In the genomic region with DNA sequence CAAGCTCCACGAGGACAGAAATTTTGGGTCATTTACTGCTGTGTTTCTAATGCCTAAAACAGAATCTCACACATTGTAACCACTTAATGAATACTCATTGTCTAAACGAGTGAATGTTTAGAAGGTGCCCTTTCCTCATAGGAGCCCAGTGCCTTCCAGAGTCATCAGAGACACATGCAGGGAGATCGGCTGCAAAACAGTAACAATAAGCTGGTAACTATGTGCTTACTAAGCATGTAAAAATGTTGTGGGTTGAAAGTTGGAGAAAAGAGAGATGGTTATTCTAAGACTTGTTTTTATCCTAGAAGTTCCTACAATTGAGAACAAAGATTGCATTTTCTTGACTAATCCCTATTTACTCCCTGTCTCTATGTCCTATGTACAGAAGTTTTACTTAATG, we compare ENCODE assay signal across 12 cellular contexts. TPM values are rescaled to one million over a fixed set of nuclear protein-coding genes. Genes with fewer than 3 reads are reported as not detected.
DNase-seq lines count a peak whose midpoint lies in the region; ATAC-seq and TF ChIP-seq lines count a peak whose summit lies in the region.
"Had no signal": no experiment of that assay in that cellular context is flagged by ENCODE, and none has a peak within 500 bp of the region (broad histone marks: within the 10 kb centered on the region; RNA-seq: fewer than 3 reads in every experiment).

No MANE protein-coding gene starts in this region.

- H3K9ac ChIP-seq in neural progenitor cell: no peak overlapping the region

- in situ Hi-C loops in brain microvascular endothelial cell (cut with HindIII; ENCODE audit: low pct_ligation_motif_present, low sequenced_read_pairs): no loop called here

- peaks cover 98% of the 10 kb centered on the region for H3K4me1 ChIP-seq in CD4-positive, alpha-beta memory T cell (ENCODE audit: insufficient read depth, low read length)
- H3K4me1 ChIP-seq in naive thymus-derived CD4-positive, alpha-beta T cell (ENCODE audit: control insufficient read depth in 2 of 2, insufficient read depth in 2 of 2, low read length in 2 of 2): peaks cover 60 to 79% of the 10 kb centered on the region in 2 donors
- peaks cover 16% of the 10 kb centered on the region for H3K4me1 ChIP-seq in neural progenitor cell

- TF ChIP-seq CTCF in brain microvascular endothelial cell (IDR thresholded peaks at IDR 0.05; ENCODE audit: low read depth, low read length, missing control alignments) (no peak), omental fat pad (IDR thresholded peaks at IDR 0.05) (no peak), neural progenitor cell (IDR thresholded peaks at IDR 0.05) (no peak)

- intact Hi-C loops in CD4-positive, alpha-beta memory T cell (cut with micrococcal nuclease): no loop called here
- intact Hi-C loops in naive thymus-derived CD4-positive, alpha-beta T cell (cut with micrococcal nuclease): loop anchor here (1.0 to 2.0 kb wide), 2 partner anchors 9 to 18 kb away; no protein-coding TSS in a partner anchor

- no peaks in the 10 kb centered on the region for H3K9me3 ChIP-seq in CD4-positive, alpha-beta memory T cell (ENCODE audit: control insufficient read depth in 1 of 2, low read length in 2 of 2)
- no peaks in the 10 kb centered on the region for H3K9me3 ChIP-seq in naive thymus-derived CD4-positive, alpha-beta T cell (ENCODE audit: control insufficient read depth in 2 of 3, low read length in 3 of 3)
- no peaks in the 10 kb centered on the region for H3K9me3 ChIP-seq in neural progenitor cell (ENCODE audit: low read depth)

- H3K4me1 Mint-ChIP-seq in CD4-positive, alpha-beta memory T cell: peaks cover 77 to 98% (median 90%) of the 10 kb centered on the region in 4 donors
- H3K4me1 Mint-ChIP-seq in naive thymus-derived CD4-positive, alpha-beta T cell: peaks cover 82 to 100% (median 96%) of the 10 kb centered on the region in 7 donors
- H3K4me1 Mint-ChIP-seq in neural progenitor cell: peaks cover 24% of the 10 kb centered on the region

- POLR2A ChIA-PET in CD4-positive, alpha-beta memory T cell (lab: Charles Lee; ENCODE audit: partially characterized antibody): interaction anchor here (0.6 to 6.0 kb wide), 8 partner anchors 8 to 979 kb away, joined by 3 to 96 read pairs (median 6); partner anchors contain the start of gene TESPA1
- POLR2A ChIA-PET in naive thymus-derived CD4-positive, alpha-beta T cell (lab: Charles Lee): interaction anchor here (1.0 to 15.6 kb wide), 6 partner anchors 8 to 95 kb away, joined by 3 to 309 read pairs (median 6); partner anchors contain the start of gene TESPA1

- H3K4me3 ChIP-seq in CD4-positive, alpha-beta memory T cell (ENCODE audit: low read length in 2 of 2): peak overlapping the region; percentile 16 to 22
- H3K4me3 ChIP-seq in Jurkat, Clone E6-1 (ENCODE audit: low read length): peak overlapping the region; percentile 23
- H3K4me3 ChIP-seq in brain microvascular endothelial cell (ENCODE audit: low read depth, low read length): no peak overlapping the region
- H3K4me3 ChIP-seq in naive thymus-derived CD4-positive, alpha-beta T cell (ENCODE audit: low read length): peak overlapping the region; percentile 2
- H3K4me3 ChIP-seq in neural progenitor cell: no peak overlapping the region

- H2AFZ ChIP-seq in neural progenitor cell (replicated peaks): no peak overlapping the region

- H3K27ac ChIP-seq in CD4-positive, alpha-beta memory T cell (ENCODE audit: low read depth, low read length): peak overlapping the region; percentile 38
- peak overlapping the region; percentile 22 for H3K27ac ChIP-seq in brain microvascular endothelial cell
- peak overlapping the region; percentile 94 for H3K27ac ChIP-seq in naive thymus-derived CD4-positive, alpha-beta T cell (ENCODE audit: low read depth, low read length)
- H3K27ac ChIP-seq in neural progenitor cell: no peak overlapping the region

- peaks cover 21% of the 10 kb centered on the region for H3K36me3 ChIP-seq in CD4-positive, alpha-beta memory T cell (ENCODE audit: insufficient read depth, low read length)
- H3K36me3 ChIP-seq in brain microvascular endothelial cell (replicated peaks) (no peaks in the 10 kb centered on the region), neural progenitor cell (no peaks in the 10 kb centered on the region)
- H3K36me3 ChIP-seq in naive thymus-derived CD4-positive, alpha-beta T cell (ENCODE audit: control insufficient read depth in 2 of 3, insufficient read depth in 3 of 3, low read length in 3 of 3): peaks cover 3 to 25% (median 14%) of the 10 kb centered on the region in 3 experiments

- H3F3A ChIP-seq in neural progenitor cell (ENCODE audit: low read depth): no peaks in the 10 kb centered on the region

- no peaks in the 10 kb centered on the region for H3K27me3 Mint-ChIP-seq in CD4-positive, alpha-beta memory T cell
- no peaks in the 10 kb centered on the region for H3K27me3 Mint-ChIP-seq in naive thymus-derived CD4-positive, alpha-beta T cell
- H3K27me3 Mint-ChIP-seq in neural progenitor cell (ENCODE audit: insufficient read depth, low read depth): peaks cover 3% of the 10 kb centered on the region

- H3K27me3 ChIP-seq in CD4-positive, alpha-beta memory T cell (ENCODE audit: insufficient read depth, low read length): no peaks in the 10 kb centered on the region
- H3K27me3 ChIP-seq in brain microvascular endothelial cell (replicated peaks): no peaks in the 10 kb centered on the region
- no peaks in the 10 kb centered on the region for H3K27me3 ChIP-seq in naive thymus-derived CD4-positive, alpha-beta T cell (ENCODE audit: control insufficient read depth in 2 of 2, insufficient read depth in 2 of 2, low read length in 2 of 2)
- H3K27me3 ChIP-seq in neural progenitor cell: no peaks in the 10 kb centered on the region

- H3K27ac Mint-ChIP-seq in CD4-positive, alpha-beta memory T cell: peak overlapping the region; percentile 84 to 99 (median 94)
- H3K27ac Mint-ChIP-seq in naive thymus-derived CD4-positive, alpha-beta T cell: peak overlapping the region; percentile 57 to 98 (median 95)
- H3K27ac Mint-ChIP-seq in neural progenitor cell: no peak overlapping the region

- ATAC-seq in naive thymus-derived CD4-positive, alpha-beta T cell: no peak
- ATAC-seq in omental fat pad (ENCODE audit: low FRiP score) (no peak), HG02759 (IDR thresholded peaks at IDR 0.05; ENCODE audit: unreplicated experiment) (no peak)
- ATAC-seq: left colon had no signal

- peak overlapping the region; percentile 81 to 99 (median 93) for H3K4me3 Mint-ChIP-seq in CD4-positive, alpha-beta memory T cell
- H3K4me3 Mint-ChIP-seq in naive thymus-derived CD4-positive, alpha-beta T cell: peak overlapping the region; percentile 79 to 98 (median 93)
- no peak overlapping the region for H3K4me3 Mint-ChIP-seq in neural progenitor cell

- H3K79me2 ChIP-seq in neural progenitor cell (ENCODE audit: low read depth): no peaks in the 10 kb centered on the region

- H4K20me1 ChIP-seq in neural progenitor cell (ENCODE audit: low read depth): no peaks in the 10 kb centered on the region

- H3K9me3 Mint-ChIP-seq in CD4-positive, alpha-beta memory T cell: no peaks in the 10 kb centered on the region
- H3K9me3 Mint-ChIP-seq in naive thymus-derived CD4-positive, alpha-beta T cell: peaks cover 0 to 4% (median 0%) of the 10 kb centered on the region in 11 donors
- no peaks in the 10 kb centered on the region for H3K9me3 Mint-ChIP-seq in neural progenitor cell

- CTCF ChIA-PET in CD4-positive, alpha-beta memory T cell (lab: Charles Lee; ENCODE audit: partially characterized antibody): interaction anchor here (0.9 to 4.2 kb wide), 10 partner anchors 9 to 227 kb away, joined by 3 to 38 read pairs (median 6); partner anchors contain the start of gene MUCL1
- CTCF ChIA-PET in naive thymus-derived CD4-positive, alpha-beta T cell (lab: Charles Lee): interaction anchor here (1.2 to 4.9 kb wide), 6 partner anchors 8 to 228 kb away, joined by 3 to 30 read pairs (median 8); no protein-coding TSS in a partner anchor

- no peak overlapping the region for H3K4me2 ChIP-seq in neural progenitor cell

- H3K36me3 Mint-ChIP-seq in CD4-positive, alpha-beta memory T cell: peaks cover 84 to 87% of the 10 kb centered on the region in 2 donors
- H3K36me3 Mint-ChIP-seq in naive thymus-derived CD4-positive, alpha-beta T cell: peaks cover 20 to 80% (median 74%) of the 10 kb centered on the region in 5 donors
- no peaks in the 10 kb centered on the region for H3K36me3 Mint-ChIP-seq in neural progenitor cell

- DNase-seq in CD4-positive, alpha-beta memory T cell: no peak
- no peak for DNase-seq in Jurkat, Clone E6-1 (ENCODE audit: low read depth, low spot score)
- DNase-seq in brain microvascular endothelial cell (peak; percentile 76), omental fat pad (ENCODE audit: low spot score) (no peak), NCI-H524 treated with DMSO at 0.1 percent for 48 hours (lab: John Stamatoyannopoulos, UW) (no peak), neural progenitor cell (ENCODE audit: low spot score) (no peak)
- DNase-seq in naive thymus-derived CD4-positive, alpha-beta T cell: no peak
- DNase-seq: left colon, NCI-H2081, SIG-M5 had no signal

RNA-seq across cellular contexts. Expression of gene TESPA1, which starts 7.4 kb away (rescaled TPM):
- 100 to 1,000 TPM; 269 to 287 TPM for total RNA-seq in CD4-positive, alpha-beta memory T cell
- polyA plus RNA-seq in CD4-positive, alpha-beta memory T cell: 100 to 1,000 TPM; 105 to 216 TPM
- 106 TPM for polyA plus RNA-seq in Jurkat, Clone E6-1 (2012; ENCODE audit: insufficient read depth, insufficient read length)
- total RNA-seq in naive thymus-derived CD4-positive, alpha-beta T cell: 100 to 1,000 TPM; 120 to 301 (median 186) TPM
- polyA plus RNA-seq in naive thymus-derived CD4-positive, alpha-beta T cell: 100 to 1,000 TPM; 183 to 314 TPM
- total RNA-seq in omental fat pad (1 to 10 TPM; 1.3 to 3.6 (median 2.0) TPM), neural progenitor cell (ENCODE audit: low replicate concordance) (not detected in 2 replicates)

RNA-seq across cellular contexts. Expression of gene NEUROD4, which starts 42.6 kb away (rescaled TPM):
- under 1 TPM in 1 of 2 experiments, not detected in 1; 0.09 TPM for total RNA-seq in CD4-positive, alpha-beta memory T cell
- polyA plus RNA-seq in CD4-positive, alpha-beta memory T cell: not detected
- polyA plus RNA-seq in Jurkat, Clone E6-1 (2012; ENCODE audit: insufficient read depth, insufficient read length): not detected
- total RNA-seq in naive thymus-derived CD4-positive, alpha-beta T cell: under 1 TPM in 1 of 5 experiments, not detected in 4; 0.11 TPM
- not detected for polyA plus RNA-seq in naive thymus-derived CD4-positive, alpha-beta T cell
- total RNA-seq in omental fat pad (not detected), neural progenitor cell (ENCODE audit: low replicate concordance) (0.62 and 1.8 TPM in 2 replicates)
- total RNA-seq: left colon, skeletal muscle tissue had no signal

Comparison
In these comparisons a context has a peak if more than half of its experiments do, and no peak if none do; other contexts are left out.
1. H3K4me3 ChIP-seq: peak in CD4-positive, alpha-beta memory T cell (2 of 2), Jurkat, Clone E6-1 (single experiment) and naive thymus-derived CD4-positive, alpha-beta T cell (single experiment); none in brain microvascular endothelial cell (single experiment) and neural progenitor cell (single experiment).
2. RNA of gene TESPA1, which starts 7.4 kb away (total RNA-seq): 269 to 287 TPM in CD4-positive, alpha-beta memory T cell and 120 to 301 TPM in naive thymus-derived CD4-positive, alpha-beta T cell; 1.3 to 3.6 TPM in omental fat pad and not detected in neural progenitor cell; every median in the first group is over 10 times any median in the second.